ENCODE assay signal across 14 cellular contexts in the genomic region with DNA sequence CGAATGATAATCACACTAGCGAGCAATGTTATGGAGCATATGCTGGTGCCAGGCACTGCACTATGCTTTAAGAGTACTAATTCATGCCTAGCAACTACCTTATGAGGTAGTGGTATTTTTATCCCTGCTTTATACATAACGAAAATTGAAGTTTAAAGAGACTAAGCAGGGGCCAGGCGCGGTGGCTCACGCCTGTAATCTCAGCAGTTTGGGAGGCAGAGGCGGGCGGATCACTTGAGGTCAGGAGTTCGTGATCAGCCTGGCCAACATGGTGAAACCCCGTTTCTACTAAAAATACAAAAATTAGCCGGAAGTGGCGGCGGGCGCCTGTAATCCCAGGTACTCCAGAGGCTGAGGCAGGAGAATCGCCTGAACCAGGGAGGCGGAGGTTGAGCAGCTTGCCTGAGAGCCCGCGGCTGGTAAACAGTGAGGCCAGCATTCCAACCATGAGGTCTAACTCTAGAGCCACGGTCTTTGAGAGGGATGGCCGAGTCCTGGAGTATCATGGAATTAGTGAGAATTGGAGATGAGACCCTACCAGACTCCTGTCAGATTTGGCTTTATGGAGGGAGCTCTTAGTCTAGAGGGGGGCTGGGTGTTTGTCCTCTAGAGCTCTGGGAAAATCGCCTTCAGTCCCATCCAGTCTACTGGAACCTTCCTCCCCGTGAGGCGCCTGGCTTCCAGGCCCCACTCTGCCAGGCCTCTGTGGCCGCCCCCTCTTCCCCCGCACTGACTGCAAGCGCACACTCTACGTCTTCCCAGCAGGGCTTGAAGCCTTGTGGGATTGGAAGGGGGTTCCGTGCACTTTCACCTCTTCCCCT. TPM values are rescaled to one million over a fixed set of nuclear protein-coding genes. Genes with fewer than 3 reads are reported as not detected.
DNase-seq lines count a peak whose midpoint lies in the region; ATAC-seq, FAIRE-seq and TF ChIP-seq lines count a peak whose summit lies in the region.
"Had no signal": no experiment of that assay in that cellular context is flagged by ENCODE, and none has a peak within 500 bp of the region (broad histone marks: within the 10 kb centered on the region; RNA-seq: fewer than 3 reads in every experiment).

No MANE protein-coding gene starts in this region.

- ATAC-seq in A549 (peak in 1 of 2 experiments; percentile 8; a peak in 2 of 6 replicates), HepG2 (peak; percentile 4; the same call in 1 of the 3 replicates), GM18867 (IDR thresholded peaks at IDR 0.05; ENCODE audit: unreplicated experiment) (no peak), GM21717 (IDR thresholded peaks at IDR 0.05; ENCODE audit: unreplicated experiment) (no peak)

- H3K4me3 ChIP-seq in A549 (no peak overlapping the region), DOHH2 (ENCODE audit: low read length) (no peak overlapping the region), SK-N-SH (ENCODE audit: low read depth in 2 of 2, low read length in 1 of 2) (peak overlapping the region in 1 of 2 experiments; percentile 41; a peak in 1 of 4 replicates), HepG2 (replicated peaks in 1 of 3; ENCODE audit: insufficient read depth in 1 of 3, low read depth in 2 of 3, low read length in 3 of 3) (no peak overlapping the region)
- H3K4me3 ChIP-seq: esophagus muscularis mucosa had no signal

- H2AFZ ChIP-seq in SK-N-SH (ENCODE audit: low read depth) (no peak overlapping the region), HepG2 (ENCODE audit: low read length) (no peak overlapping the region)

- 0 out of 3 replicates have a peak, but pooled peaks cover 3% of the 10 kb centered on the region for H3K4me1 ChIP-seq in A549
- H3K4me1 ChIP-seq in DOHH2 (ENCODE audit: control insufficient read depth, low read length), result peaks cover 9% of the 10 kb centered on the region
- H3K4me1 ChIP-seq in SK-N-SH (ENCODE audit: control insufficient read depth in 1 of 2, insufficient read depth in 2 of 2, low read depth in 1 of 2, low read length in 1 of 2), result peaks cover 0 to 3% of the 10 kb centered on the region in 2 experiments; a peak in 1 of 4 replicates
- peaks cover 17% of the 10 kb centered on the region for H3K4me1 ChIP-seq in HepG2 (ENCODE audit: insufficient read depth, low read length)

- intact Hi-C loops in HepG2 (cut with micrococcal nuclease; ENCODE audit: unreplicated experiment), result loop anchor here (1.0 kb wide), 1 partner anchor 47 kb away; no protein-coding TSS in a partner anchor

- TF ChIP-seq POLR2A in A549 (IDR thresholded peaks at IDR 0.05; ENCODE audit: low read length) (no peak), HepG2 (IDR thresholded peaks at IDR 0.05; ENCODE audit: insufficient read depth in 1 of 2, low read depth in 2 of 2, low read length in 2 of 2) (no peak)

- H3K27me3 ChIP-seq in DOHH2 (ENCODE audit: control insufficient read depth, low read length) (peaks cover 80% of the 10 kb centered on the region), SK-N-SH (ENCODE audit: insufficient read depth) (peaks cover 35% of the 10 kb centered on the region), HepG2 (ENCODE audit: control insufficient read depth in 1 of 2, insufficient read depth in 2 of 2, low read length in 2 of 2) (peaks cover 17 to 74% of the 10 kb centered on the region in 2 experiments)

- BruUV-seq in HepG2 (replicated peaks; lab: Mats Ljungman, UMichigan), result no TSS peak

- FAIRE-seq in A549 (lab: Jason Lieb, UNC) (no peak), HepG2 (lab: Jason Lieb, UNC) (no peak)
- FAIRE-seq: bronchial epithelial cell, islet of Langerhans had no signal

- H3K9ac ChIP-seq in SK-N-SH, result no peak overlapping the region
- H3K9ac ChIP-seq in HepG2 (ENCODE audit: insufficient read depth, low read depth, low read length), result no peak overlapping the region

- no peak for TF ChIP-seq CTCF in A549 (IDR thresholded peaks at IDR 0.05)
- no peak for TF ChIP-seq CTCF in DOHH2 (IDR thresholded peaks at IDR 0.05; ENCODE audit: low read depth, low read length, poor library complexity, severe bottlenecking)
- TF ChIP-seq CTCF in SK-N-SH (IDR thresholded peaks at IDR 0.05), result no peak
- no peak for TF ChIP-seq CTCF in HepG2 (CRISPR knock-in tag; IDR thresholded peaks at IDR 0.05)

- TF ChIP-seq RAD21 in A549 (conservative IDR thresholded peaks at IDR 0.05 in 1 of 2, IDR thresholded peaks at IDR 0.05 in 1 of 2) (no peak), SK-N-SH (IDR thresholded peaks at IDR 0.05; ENCODE audit: low read length) (no peak), HepG2 (CRISPR knock-in tag; IDR thresholded peaks at IDR 0.05) (no peak)

- H3K79me2 ChIP-seq in DOHH2 (ENCODE audit: control insufficient read depth, low read length) (no peaks in the 10 kb centered on the region), SK-N-SH (ENCODE audit: insufficient read depth) (no peaks in the 10 kb centered on the region), HepG2 (ENCODE audit: insufficient read depth, low read length) (no peaks in the 10 kb centered on the region)

- POLR2A ChIA-PET in A549 (lab: Yijun Ruan, JAX) (interaction anchor here (0.6 to 1.5 kb wide), 8 partner anchors 47 to 972 kb away, joined by 3 to 10 read pairs (median 4); no protein-coding TSS in a partner anchor), SK-N-SH (lab: Yijun Ruan, JAX) (interaction anchor here (0.7 to 1.7 kb wide), 7 partner anchors 46 to 100 kb away, joined by 3 to 10 read pairs (median 4); no protein-coding TSS in a partner anchor), HepG2 (lab: Yijun Ruan, JAX) (interaction anchor here (0.8 to 2.2 kb wide), 10 partner anchors 11 to 100 kb away, joined by 3 to 20 read pairs (median 6); a partner anchor contains a TSS)

- H3K27ac ChIP-seq in A549 (no peak overlapping the region), DOHH2 (ENCODE audit: low read depth, low read length) (no peak overlapping the region), SK-N-SH (ENCODE audit: low read depth in 2 of 2, low read length in 1 of 2) (no peak overlapping the region), HepG2 (ENCODE audit: extremely low read length, insufficient read depth, low read length) (no peak overlapping the region)
- H3K27ac ChIP-seq: esophagus muscularis mucosa had no signal

- CTCF ChIA-PET in A549 (lab: Yijun Ruan, JAX) (interaction anchor here (0.6 to 19.4 kb wide), 67 partner anchors 10 to 546 kb away, joined by 3 to 463 read pairs (median 7); a partner anchor contains a TSS), SK-N-SH (lab: Yijun Ruan, JAX) (interaction anchor here (0.5 to 21.6 kb wide), 50 partner anchors 9 to 602 kb away, joined by 3 to 972 read pairs (median 5); a partner anchor contains a TSS), HepG2 (lab: Yijun Ruan, JAX; ENCODE audit: low intra/inter-chr PET ratio, low total read pairs) (interaction anchor here (1.3 to 2.4 kb wide), 5 partner anchors 43 to 102 kb away, joined by 3 to 65 read pairs (median 7); no protein-coding TSS in a partner anchor)

- H3K9me2 ChIP-seq in DOHH2 (replicated peaks; ENCODE audit: control insufficient read depth, low read length) (no peaks in the 10 kb centered on the region), SK-N-SH (no peaks in the 10 kb centered on the region)

- 62% methylated on average over 28 of the region's 28 CpGs for WGBS in A549 (ENCODE audit: missing lambda C conversion rate)
- WGBS in SK-N-SH (ENCODE audit: low lambda C conversion rate), result 43% methylated on average over 18 of the region's 28 CpGs
- 38% methylated on average over 21 of the region's 28 CpGs for WGBS in HepG2 (ENCODE audit: low lambda C conversion rate)

- H4K20me1 ChIP-seq in DOHH2 (ENCODE audit: control insufficient read depth, insufficient read depth, low read depth, low read length), result no peaks in the 10 kb centered on the region
- no peaks in the 10 kb centered on the region for H4K20me1 ChIP-seq in SK-N-SH (ENCODE audit: insufficient read depth)
- H4K20me1 ChIP-seq in HepG2 (ENCODE audit: insufficient read depth, low read length), result no peaks in the 10 kb centered on the region

- DNase-seq in A549 (ENCODE audit: low read depth in 1 of 2, low spot score in 1 of 2) (no peak), SK-N-SH (no peak), HepG2 (ENCODE audit: low spot score) (no peak), hepatic stellate cell (ENCODE audit: low spot score) (no peak)
- DNase-seq in activated effector memory CD4-positive, alpha-beta T cell treated with Interleukin-2 at 50 U/mL for 16 hours, result no peak

- in situ Hi-C loops in HepG2 (cut with HindIII; ENCODE audit: extremely low pct_ligation_motif_present, low pct_unique_long_range_greater_than_20kb), result loop anchor here (5.0 kb wide), 1 partner anchor 45 kb away; no protein-coding TSS in a partner anchor

- TF ChIP-seq EP300 in A549 (IDR thresholded peaks at IDR 0.05), result no peak
- no peak for TF ChIP-seq EP300 in SK-N-SH (IDR thresholded peaks at IDR 0.05; ENCODE audit: borderline replicate concordance in 1 of 2, low read depth in 1 of 2, low read length in 1 of 2)
- TF ChIP-seq EP300 in HepG2 (IDR thresholded peaks at IDR 0.05; ENCODE audit: low read depth in 2 of 2, low read length in 2 of 2), result no peak
- no peak for TF ChIP-seq EP300 in HepG2 (CRISPR knock-in tag; IDR thresholded peaks at IDR 0.05; ENCODE audit: borderline replicate concordance)

- H3F3A ChIP-seq in DOHH2 (ENCODE audit: control insufficient read depth, insufficient read depth), result no peaks in the 10 kb centered on the region
- H3F3A ChIP-seq in SK-N-SH (replicated peaks; ENCODE audit: insufficient read depth), result no peaks in the 10 kb centered on the region

- no peaks in the 10 kb centered on the region for H3K36me3 ChIP-seq in DOHH2 (ENCODE audit: control insufficient read depth, low read length)
- no peaks in the 10 kb centered on the region for H3K36me3 ChIP-seq in SK-N-SH (replicated peaks in 1 of 2; ENCODE audit: control insufficient read depth in 1 of 2, insufficient read depth in 2 of 2, low read length in 1 of 2)
- no peaks in the 10 kb centered on the region for H3K36me3 ChIP-seq in HepG2 (replicated peaks in 1 of 2; ENCODE audit: control insufficient read depth in 1 of 2, insufficient read depth in 2 of 2, low read length in 2 of 2)
- H3K36me3 ChIP-seq: esophagus muscularis mucosa had no signal

- H3K9me3 ChIP-seq in A549 (no peaks in the 10 kb centered on the region), DOHH2 (ENCODE audit: control insufficient read depth, insufficient read depth, low read length) (no peaks in the 10 kb centered on the region), SK-N-SH (no peaks in the 10 kb centered on the region), HepG2 (ENCODE audit: low read length) (no peaks in the 10 kb centered on the region)
- H3K9me3 ChIP-seq: esophagus muscularis mucosa had no signal

- H3K4me2 ChIP-seq in A549, result peak overlapping the region; percentile 47
- peak overlapping the region; percentile 30; the same call in 1 of the 2 replicates for H3K4me2 ChIP-seq in DOHH2 (ENCODE audit: low read length)
- H3K4me2 ChIP-seq in SK-N-SH, result peak overlapping the region; percentile 34; the same call in 1 of the 2 replicates
- H3K4me2 ChIP-seq in HepG2 (ENCODE audit: low read depth, low read length), result peak overlapping the region; percentile 92

RNA-seq across cellular contexts. Expression of a gene that starts 11.6 kb away (rescaled TPM):
- polyA plus RNA-seq in A549 (2011; rRNA removed) (0.06 and 0.09 TPM in 2 replicates), A549 (2017; fragmentation: RNase III; extraction: RNeasy Plus Mini Kit Qiagen cat#74134 plus additional on column Dnase treatment) (not detected in 3 replicates), SK-N-SH (2012; rRNA removed) (0.02 TPM in 1 of 2 replicates, not detected in the other), HepG2 (2011; rRNA removed) (0.20 and 0.26 TPM in 2 replicates)
- 0.04 and 0.06 TPM in 2 replicates for polyA plus RNA-seq in A549 (2012; cell fraction: cytosol; rRNA removed)
- 0.04 TPM in 2 replicates for polyA plus RNA-seq in A549 (2012; cell fraction: nucleus; rRNA removed)
- 0.25 TPM in 1 of 2 replicates, not detected in the other for polyA minus RNA-seq in A549 (2011; rRNA and poly(A)+ RNA removed)
- 0.03 TPM in 1 of 2 replicates, not detected in the other for polyA plus RNA-seq in SK-N-SH (2012; cell fraction: cytosol; rRNA removed)
- not detected in 2 replicates for polyA plus RNA-seq in SK-N-SH (2012; cell fraction: nucleus; rRNA removed)
- 0.07 TPM in 2 replicates for total RNA-seq in HepG2 (2016; rRNA removed; fragmentation: Illumina TruSeq; extraction: Trizol)
- total RNA-seq in HepG2 (2016; cell fraction: cytosol; rRNA removed; fragmentation: Illumina TruSeq; extraction: Trizol; ENCODE audit: low read depth), result not detected in 2 replicates
- 0.09 TPM in 1 of 2 replicates, not detected in the other for total RNA-seq in HepG2 (2016; cell fraction: insoluble cytoplasmic fraction; rRNA removed; fragmentation: Illumina TruSeq; extraction: Trizol)
- 0.10 TPM in 1 of 2 replicates, not detected in the other for total RNA-seq in HepG2 (2016; cell fraction: membrane; rRNA removed; fragmentation: Illumina TruSeq; extraction: Trizol)
- total RNA-seq in HepG2 (2016; cell fraction: nucleus; rRNA removed; fragmentation: Illumina TruSeq; extraction: Trizol), result 0.13 and 0.22 TPM in 2 replicates
- 0.15 and 0.16 TPM in 2 replicates for polyA plus RNA-seq in HepG2 (2011; cell fraction: cytosol; rRNA removed)
- polyA plus RNA-seq in HepG2 (2011; cell fraction: nucleus; rRNA removed), result 0.87 and 1.6 TPM in 2 replicates
- 0.09 and 0.21 TPM in 2 replicates for polyA plus RNA-seq in HepG2 (2012)
- 0.05 and 0.09 TPM in 2 replicates for polyA plus RNA-seq in HepG2 (2016; cell fraction: cytosol; fragmentation: Illumina TruSeq; extraction: Trizol; ENCODE audit: low read depth)
- 0.08 TPM in 1 of 2 replicates, not detected in the other for polyA plus RNA-seq in HepG2 (2016; cell fraction: insoluble cytoplasmic fraction; fragmentation: Illumina TruSeq; extraction: Trizol; ENCODE audit: low read depth)
- polyA plus RNA-seq in HepG2 (2016; cell fraction: membrane; fragmentation: Illumina TruSeq; extraction: Trizol; ENCODE audit: low read depth), result 0.16 TPM in 1 of 2 replicates, not detected in the other
- polyA plus RNA-seq in HepG2 (2016; cell fraction: nucleus; fragmentation: Illumina TruSeq; extraction: Trizol; ENCODE audit: insufficient read depth, low read depth), result not detected in 2 replicates
- 1.3 TPM in 1 of 2 replicates, not detected in the other for polyA minus RNA-seq in HepG2 (2011; rRNA and poly(A)+ RNA removed; ENCODE audit: low replicate concordance)
- polyA minus RNA-seq in HepG2 (2011; cell fraction: cytosol; rRNA and poly(A)+ RNA removed), result not detected in 2 replicates
- 0.13 TPM in 1 of 2 replicates, not detected in the other for polyA minus RNA-seq in HepG2 (2011; cell fraction: nucleus; rRNA and poly(A)+ RNA removed)
- total RNA-seq: bronchial epithelial cell, dermis microvascular lymphatic vessel endothelial cell, esophagus muscularis mucosa, RPMI7951, T-cell had no signal

Comparison
In these comparisons a context has a peak if more than half of its experiments do, and no peak if none do; other contexts are left out.
1. H3K4me2 ChIP-seq: peak in every context shown above with its lines; median percentile 92 in HepG2; 47 in A549; 34 in SK-N-SH; 30 in DOHH2.